ENCODE assay signal across 9 cellular contexts in the genomic region with DNA sequence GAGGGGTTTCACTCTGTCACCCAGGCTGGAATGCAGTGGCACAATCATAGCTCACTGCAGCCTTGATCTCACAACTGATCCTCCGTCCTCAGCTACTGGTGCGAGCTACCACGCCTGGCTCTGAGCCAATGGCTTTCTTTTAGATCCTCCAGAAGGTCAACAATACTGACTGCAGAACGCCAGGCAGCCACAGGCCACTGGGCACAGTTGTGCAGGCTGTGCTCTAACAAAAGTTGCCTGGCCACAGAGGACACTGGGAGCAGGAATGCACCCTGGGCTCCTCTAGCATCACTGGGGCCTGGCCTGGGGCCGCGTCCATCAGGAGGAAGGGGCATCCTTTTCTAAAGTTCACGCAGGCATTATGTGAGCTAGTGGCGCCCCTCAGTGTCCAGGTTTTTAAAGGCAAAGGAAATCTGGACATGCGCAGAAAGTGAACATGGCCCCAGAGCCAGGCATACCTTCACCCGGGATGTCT. TPM values are rescaled to one million over a fixed set of nuclear protein-coding genes. Genes with fewer than 3 reads are reported as not detected.
DNase-seq lines count a peak whose midpoint lies in the region; ATAC-seq and TF ChIP-seq lines count a peak whose summit lies in the region.
"Had no signal": no experiment of that assay in that cellular context is flagged by ENCODE, and none has a peak within 500 bp of the region (broad histone marks: within the 10 kb centered on the region; RNA-seq: fewer than 3 reads in every experiment).

No MANE protein-coding gene starts in this region.

- H3K36me3 ChIP-seq in cardiac muscle cell (no peaks in the 10 kb centered on the region), upper lobe of right lung (no peaks in the 10 kb centered on the region), gastrocnemius medialis (no peaks in the 10 kb centered on the region)

- POLR2A ChIA-PET in RWPE1 (lab: Yijun Ruan, JAX; ENCODE audit: low non-redundant PET) = no interaction called here

- H3K4me1 ChIP-seq in cardiac muscle cell (ENCODE audit: low read depth) (no peaks in the 10 kb centered on the region), upper lobe of right lung (no peaks in the 10 kb centered on the region), gastrocnemius medialis (no peaks in the 10 kb centered on the region)

- H3K4me3 ChIP-seq in cardiac muscle cell (no peak overlapping the region), upper lobe of right lung (no peak overlapping the region), gastrocnemius medialis (no peak overlapping the region)

- in situ Hi-C loops in gastrocnemius medialis (cut with MboI; ENCODE audit: low sequenced_read_pairs in 4 of 4) = loop anchor here in 1 of 4 donors (25.0 kb wide), 1 partner anchor 407 kb away; no protein-coding TSS in a partner anchor

- ATAC-seq in upper lobe of right lung (peak; percentile 62), GM21447 (IDR thresholded peaks at IDR 0.05; ENCODE audit: unreplicated experiment) (no peak), gastrocnemius medialis (no peak)

- CTCF ChIA-PET in RWPE1 (lab: Yijun Ruan, JAX) = interaction anchor here (0.6 kb wide), 1 partner anchor 13 kb away, joined by 4 read pairs; no protein-coding TSS in a partner anchor

- DNase-seq in cardiac muscle cell (ENCODE audit: low read depth in 1 of 2, low spot score in 1 of 2) (peak; percentile 52 to 67), cardiac septum (ENCODE audit: low spot score) (no peak), RWPE1 (ENCODE audit: low spot score) (no peak), glomerular visceral epithelial cell (ENCODE audit: extremely low spot score) (peak; percentile 47), upper lobe of right lung (no peak), gastrocnemius medialis (no peak)
- no peak for DNase-seq in stimulated activated naive CD4-positive, alpha-beta T cell (lab: John Stamatoyannopoulos, UW)
- DNase-seq: NK-92 treated with Interleukin-12 subunit alpha and Interleukin-12 subunit beta, amount 100 ng/mL, for 24 hours had no signal

- H3K27me3 ChIP-seq in cardiac muscle cell (no peaks in the 10 kb centered on the region), upper lobe of right lung (no peaks in the 10 kb centered on the region), gastrocnemius medialis (no peaks in the 10 kb centered on the region)

- H3K27ac ChIP-seq in cardiac muscle cell (no peak overlapping the region), RWPE1 (peak overlapping the region; percentile 94; the same call in 1 of the 2 replicates), upper lobe of right lung (no peak overlapping the region), gastrocnemius medialis (no peak overlapping the region)

- H3K9me3 ChIP-seq in cardiac muscle cell (ENCODE audit: low read depth) = no peaks in the 10 kb centered on the region
- no peaks in the 10 kb centered on the region for H3K9me3 ChIP-seq in upper lobe of right lung
- H3K9me3 ChIP-seq in gastrocnemius medialis = no peaks in the 10 kb centered on the region

- TF ChIP-seq POLR2A in gastrocnemius medialis (IDR thresholded peaks at IDR 0.05) = no peak

- intact Hi-C loops in cardiac septum (cut with DNase I) = no loop called here
- intact Hi-C loops in upper lobe of right lung (cut with DNase I) = no loop called here
- intact Hi-C loops in gastrocnemius medialis (cut with DNase I; ENCODE audit: low total_unique reads) = no loop called here

- TF ChIP-seq CTCF in cardiac muscle cell (IDR thresholded peaks at IDR 0.05; ENCODE audit: low read depth, low read length) = peak; percentile 42
- TF ChIP-seq CTCF in RWPE1 (conservative IDR thresholded peaks at IDR 0.05; ENCODE audit: low read depth) = no peak
- peak; percentile 27 for TF ChIP-seq CTCF in upper lobe of right lung (IDR thresholded peaks at IDR 0.05)
- TF ChIP-seq CTCF in gastrocnemius medialis (IDR thresholded peaks at IDR 0.05 in 4 of 5, conservative IDR thresholded peaks at IDR 0.05 in 1 of 5) = no peak

RNA-seq across cellular contexts. Expression of gene PORCN, which starts 14.9 kb away (rescaled TPM):
- total RNA-seq in cardiac muscle cell (24.2 and 29.2 TPM in 2 replicates), cardiac septum (12.9 TPM), upper lobe of right lung (8.9 TPM), gastrocnemius medialis (10 to 100 TPM; 11.4 to 18.7 (median 12.3) TPM)
- polyA plus RNA-seq in cardiac muscle cell = 13.3 and 20.1 TPM in 2 replicates

RNA-seq across cellular contexts. Expression of gene FTSJ1, which starts 17.9 kb away (rescaled TPM):
- total RNA-seq in cardiac muscle cell (34.8 and 40.5 TPM in 2 replicates), cardiac septum (18.8 TPM), upper lobe of right lung (33.9 TPM), gastrocnemius medialis (10 to 100 TPM; 31.4 to 47.7 (median 38.2) TPM)
- 36.8 and 42.4 TPM in 2 replicates for polyA plus RNA-seq in cardiac muscle cell

RNA-seq across cellular contexts. Expression of gene SLC38A5, which starts 23.9 kb away (rescaled TPM):
- total RNA-seq in cardiac muscle cell (1.6 TPM in 1 of 2 replicates, not detected in the other), cardiac septum (2.2 TPM), upper lobe of right lung (21.5 TPM), gastrocnemius medialis (under 1 TPM in 2 of 4 donors, not detected in 2; 0.46 to 0.69 TPM)
- 0.16 TPM in 1 of 2 replicates, not detected in the other for polyA plus RNA-seq in cardiac muscle cell

RNA-seq across cellular contexts. Expression of gene EBP, which starts 27.7 kb away (rescaled TPM):
- total RNA-seq in cardiac muscle cell = 74.5 and 141 TPM in 2 replicates
- polyA plus RNA-seq in cardiac muscle cell = 100 and 159 TPM in 2 replicates
- 38.6 TPM for total RNA-seq in cardiac septum
- 93.4 TPM for total RNA-seq in upper lobe of right lung
- total RNA-seq in gastrocnemius medialis = 1 to 10 TPM; 2.7 to 5.3 (median 4.3) TPM

RNA-seq across cellular contexts. Expression of gene TBC1D25, which starts 45.6 kb away (rescaled TPM):
- total RNA-seq in cardiac muscle cell (11.0 and 17.5 TPM in 2 replicates), cardiac septum (16.5 TPM), upper lobe of right lung (14.6 TPM), gastrocnemius medialis (10 to 100 TPM; 10.3 to 14.8 (median 11.9) TPM)
- 9.9 and 18.1 TPM in 2 replicates for polyA plus RNA-seq in cardiac muscle cell

Comparison
In these comparisons a context has a peak if more than half of its experiments do, and no peak if none do; other contexts are left out.
1. DNase-seq: peak in cardiac muscle cell (2 of 2) and glomerular visceral epithelial cell (single experiment); none in cardiac septum (single experiment), RWPE1 (single experiment), upper lobe of right lung (single experiment), stimulated activated naive CD4-positive, alpha-beta T cell (0 of 6) and gastrocnemius medialis (0 of 2).
2. CTCF ChIP-seq: peak in cardiac muscle cell (single experiment) and upper lobe of right lung (single experiment); none in RWPE1 (single experiment) and gastrocnemius medialis (0 of 5).